In genomic region chr14:23953464-23954278, GRCh38 we compare ENCODE assay signal across 8 cellular contexts. TPM values are rescaled to one million over a fixed set of nuclear protein-coding genes. Genes with fewer than 3 reads are reported as not detected.
DNase-seq lines count a peak whose midpoint lies in the region; ATAC-seq lines count a peak whose summit lies in the region.

TSS of gene DHRS4 (plus strand) at chr14:23953770. CDS start at chr14:23953789, 19 bp downstream.

- POLR2A ChIA-PET in activated CD8-positive, alpha-beta memory T cell treated with anti-CD3 and anti-CD28 coated beads for 36 hours (lab: Charles Lee) = no interaction called here

- peak within 1 kb of the TSS; percentile 68 for H4K8ac ChIP-seq in mesendoderm (ENCODE audit: low read depth, low read length)

- WGBS in mesendoderm (ENCODE audit: extremely low coverage, insufficient coverage, low lambda C conversion rate) = no CpG with 5 or more reads among the region's 44 CpGs

- H3K79me1 ChIP-seq in mesendoderm (ENCODE audit: low read length) = no peaks in the 10 kb centered on the region

- H3K4me1 ChIP-seq in mesendoderm (ENCODE audit: control insufficient read depth, low read depth, low read length) = no peaks in the 10 kb centered on the region

- H3K23ac ChIP-seq in mesendoderm (ENCODE audit: low read length) = no peak within 1 kb of the TSS

- no peak within 1 kb of the TSS for H2BK5ac ChIP-seq in mesendoderm (ENCODE audit: low read length)

- no peak within 1 kb of the TSS for H4K5ac ChIP-seq in mesendoderm (ENCODE audit: low read length)

- H3K36me3 Mint-ChIP-seq in effector memory CD8-positive, alpha-beta T cell (ENCODE audit: insufficient read depth) = peaks cover 12% of the 10 kb centered on the region

- H3K56ac ChIP-seq in mesendoderm (ENCODE audit: low read length) = peak within 1 kb of the TSS; percentile 88

- no peak within 1 kb of the TSS for H2BK15ac ChIP-seq in mesendoderm (replicated peaks; ENCODE audit: low read depth)

- no peaks in the 10 kb centered on the region for H3K27me3 ChIP-seq in mesendoderm (ENCODE audit: insufficient read depth, low read length, poor library complexity)

- peaks cover 17 to 25% of the 10 kb centered on the region in 2 donors for H3K4me1 Mint-ChIP-seq in effector memory CD8-positive, alpha-beta T cell (ENCODE audit: low read depth in 2 of 2)

- H3K4me3 ChIP-seq in mesendoderm (ENCODE audit: low read length) = peak within 1 kb of the TSS; percentile 76

- peak within 1 kb of the TSS; percentile 43 for H3K4me2 ChIP-seq in mesendoderm (ENCODE audit: low read length)

- ATAC-seq in GM19468 (IDR thresholded peaks at IDR 0.05; ENCODE audit: extremely low read depth, unreplicated experiment) = peak; percentile 79
- ATAC-seq in effector memory CD8-positive, alpha-beta T cell (replicated peaks) = peak; percentile 95

- H3K27me3 Mint-ChIP-seq in effector memory CD8-positive, alpha-beta T cell = no peaks in the 10 kb centered on the region

- H2AK5ac ChIP-seq in mesendoderm (ENCODE audit: low read length) = no peak within 1 kb of the TSS

- no peak within 1 kb of the TSS for H3K4ac ChIP-seq in mesendoderm (ENCODE audit: low read depth, low read length)

- H2BK120ac ChIP-seq in mesendoderm (ENCODE audit: low read depth, low read length) = no peak within 1 kb of the TSS

- H3K9me3 Mint-ChIP-seq in effector memory CD8-positive, alpha-beta T cell = no peaks in the 10 kb centered on the region

- CTCF ChIA-PET in activated CD8-positive, alpha-beta memory T cell treated with anti-CD3 and anti-CD28 coated beads for 36 hours (lab: Charles Lee) = interaction anchor here (0.6 to 1.6 kb wide), 3 partner anchors 88 to 384 kb away, joined by 3 read pairs; no protein-coding TSS in a partner anchor

- peak; percentile 54 for DNase-seq in COLO829 (ENCODE audit: low spot score)
- DNase-seq in HT-29 (ENCODE audit: low spot score) = peak; percentile 81
- peak; percentile 80 to 88 for DNase-seq in NOMO-1 (lab: John Stamatoyannopoulos, UW; ENCODE audit: unreplicated experiment in 2 of 2)
- DNase-seq in effector memory CD8-positive, alpha-beta T cell = peak; percentile 75 to 84 (median 81)
- peak; percentile 88 for DNase-seq in mesendoderm
- DNase-seq in stimulated activated CD8-positive, alpha-beta memory T cell treated with anti-CD3 and anti-CD28 coated beads, Interleukin-15, amount 100 ng/mL, for 1 hour (ENCODE audit: low read depth) = peak; percentile 68

- peak within 1 kb of the TSS; percentile 98 to 99 for H3K4me3 Mint-ChIP-seq in effector memory CD8-positive, alpha-beta T cell

- H3K79me2 ChIP-seq in mesendoderm (ENCODE audit: control insufficient read depth, insufficient read depth, low read length) = no peaks in the 10 kb centered on the region

- no peaks in the 10 kb centered on the region for H3K36me3 ChIP-seq in mesendoderm (ENCODE audit: control insufficient read depth, insufficient read depth, low read length)

- peak within 1 kb of the TSS; percentile 75 for H3K9ac ChIP-seq in mesendoderm (ENCODE audit: low read length)

- H3K18ac ChIP-seq in mesendoderm (ENCODE audit: low read length) = peak within 1 kb of the TSS; percentile 5

- H3K27ac Mint-ChIP-seq in effector memory CD8-positive, alpha-beta T cell = peak within 1 kb of the TSS; percentile 92 to 93

- H3K27ac ChIP-seq in mesendoderm (ENCODE audit: low read depth, low read length) = peak within 1 kb of the TSS; percentile 27

RNA-seq across cellular contexts. Expression of gene DHRS4, which starts in this region (rescaled TPM):
- total RNA-seq in HT-29 (2014; rRNA removed; shearing (Covaris generic)) = 40.0 and 47.4 TPM in 2 replicates
- 10 to 100 TPM; 20.8 to 22.5 TPM for total RNA-seq in activated CD8-positive, alpha-beta memory T cell treated with anti-CD3 and anti-CD28 coated beads for 36 hours
- 10.4 TPM for polyA plus RNA-seq in mesendoderm (2013, experiment 1 of 2)
- 10.7 TPM for polyA plus RNA-seq in mesendoderm (2013, experiment 2 of 2)

Comparison
In these comparisons a context has a peak if more than half of its experiments do, and no peak if none do; other contexts are left out.
1. Peak in every context shown above with its lines: DNase-seq, ATAC-seq, H3K4me3 ChIP-seq and H3K27ac ChIP-seq.